Comparison of ENCODE assay signal across 30 cellular contexts in genomic region chr6:93985953-93986352, GRCh38.
"Had no signal": no experiment of that assay in that cellular context is flagged by ENCODE, and none has a peak within 500 bp of the region (broad histone marks: within the 10 kb centered on the region; RNA-seq: fewer than 3 reads in every experiment).

No MANE protein-coding gene starts in this region.

- H3K4me2 ChIP-seq: PC-9 had no signal

- H3K4me3 ChIP-seq: PC-9 had no signal

- ATAC-seq: activated CD8-positive, alpha-beta T cell treated with anti-CD3 and anti-CD28 coated beads for 36 hours; activated naive CD8-positive, alpha-beta T cell treated with anti-CD3 and anti-CD28 coated beads, Interleukin-2, amount 50 U/mL, for 24 hours had no signal

- H3K36me3 ChIP-seq: WERI-Rb-1 had no signal

- H3K36me3 Mint-ChIP-seq: activated naive CD8-positive, alpha-beta T cell; brain had no signal

- H3K4me3 Mint-ChIP-seq: activated CD4-positive, alpha-beta T cell treated with anti-CD3 and anti-CD28 coated beads, Interleukin-2, amount 10 ng/mL, durations not matched to agents 24 days and 14 days; activated CD8-positive, alpha-beta T cell treated with anti-CD3 and anti-CD28 coated beads for 36 hours; activated naive CD8-positive, alpha-beta T cell; activated naive CD8-positive, alpha-beta T cell treated with anti-CD3 and anti-CD28 coated beads, Interleukin-2, amount 50 U/mL, for 24 hours; activated T-cell treated with anti-CD3 and anti-CD28 coated beads, Interleukin-2, amount 50 U/mL, for 24 hours; brain had no signal

- H3K27me3 Mint-ChIP-seq: activated CD4-positive, alpha-beta T cell treated with anti-CD3 and anti-CD28 coated beads, Interleukin-2, amount 10 ng/mL, durations not matched to agents 24 days and 14 days; activated CD8-positive, alpha-beta T cell treated with anti-CD3 and anti-CD28 coated beads for 36 hours; activated naive CD8-positive, alpha-beta T cell; activated naive CD8-positive, alpha-beta T cell treated with anti-CD3 and anti-CD28 coated beads, Interleukin-2, amount 50 U/mL, for 24 hours; activated T-cell treated with anti-CD3 and anti-CD28 coated beads, Interleukin-2, amount 50 U/mL, for 24 hours; brain had no signal

- H3K27ac ChIP-seq: PC-9, WERI-Rb-1 had no signal

- H3K4me1 Mint-ChIP-seq: activated CD4-positive, alpha-beta T cell treated with anti-CD3 and anti-CD28 coated beads, Interleukin-2, amount 10 ng/mL, durations not matched to agents 24 days and 14 days; activated naive CD8-positive, alpha-beta T cell treated with anti-CD3 and anti-CD28 coated beads, Interleukin-2, amount 50 U/mL, for 24 hours; brain had no signal

- DNase-seq: activated CD4-positive, alpha-beta T cell treated with anti-CD3 and anti-CD28 coated beads, Interleukin-2, amount 10 ng/mL, durations not matched to agents 24 days and 14 days; activated CD4-positive, alpha-beta T cell treated with anti-CD3 and anti-CD28 coated beads, Interleukin-2, amount 50 U/mL, for 4 hours; activated CD8-positive, alpha-beta T cell treated with anti-CD3 and anti-CD28 coated beads for 36 hours; activated gamma-delta T cell; activated naive CD4-positive, alpha-beta T cell treated with Interleukin-2 at 50 U/mL for 16 hours; activated naive CD8-positive, alpha-beta T cell treated with anti-CD3 and anti-CD28 coated beads, Interleukin-2, amount 50 U/mL, for 24 hours; activated T-cell treated with anti-CD3 and anti-CD28 coated beads, Interleukin-2, amount 50 U/mL, for 24 hours; anterior cingulate cortex; central memory CD4-positive, alpha-beta T cell; NCI-H1092 treated with DMSO at 0.1 percent for 48 hours; NCI-H1417; NCI-H146; NCI-H187; NCI-H2029 treated with DMSO at 0.1 percent for 48 hours; NCI-H2107; NCI-H2171; NCI-H510A; NCI-H526; NCI-H748 treated with DMSO at 0.1 percent for 48 hours; NK-92 treated with Interleukin-12 subunit alpha and Interleukin-12 subunit beta, amount 100 ng/mL, for 24 hours; PC-9; Right ventricle myocardium superior; SW 1271; T-helper 1 cell; T-helper 2 cell; T-helper 9 cell; WERI-Rb-1 had no signal

- H3K27ac Mint-ChIP-seq: activated CD4-positive, alpha-beta T cell treated with anti-CD3 and anti-CD28 coated beads, Interleukin-2, amount 10 ng/mL, durations not matched to agents 24 days and 14 days; activated CD8-positive, alpha-beta T cell treated with anti-CD3 and anti-CD28 coated beads for 36 hours; activated naive CD8-positive, alpha-beta T cell; activated naive CD8-positive, alpha-beta T cell treated with anti-CD3 and anti-CD28 coated beads, Interleukin-2, amount 50 U/mL, for 24 hours; activated T-cell treated with anti-CD3 and anti-CD28 coated beads, Interleukin-2, amount 50 U/mL, for 24 hours; activated T-helper 2 cell treated with anti-CD3 and anti-CD28 coated beads, Interferon-gamma antibody, Interleukin-2, Interleukin-4, amounts not matched to agents 10 μg/mL and 5 μg/mL and 100 μg/mL, durations not matched to agents 14 hours and 24 hours and 36 hours; brain had no signal

- H2AFZ ChIP-seq: PC-9 had no signal

- H3K9me3 Mint-ChIP-seq: activated CD4-positive, alpha-beta T cell treated with anti-CD3 and anti-CD28 coated beads, Interleukin-2, amount 10 ng/mL, durations not matched to agents 24 days and 14 days; brain had no signal
